In the genomic region with DNA sequence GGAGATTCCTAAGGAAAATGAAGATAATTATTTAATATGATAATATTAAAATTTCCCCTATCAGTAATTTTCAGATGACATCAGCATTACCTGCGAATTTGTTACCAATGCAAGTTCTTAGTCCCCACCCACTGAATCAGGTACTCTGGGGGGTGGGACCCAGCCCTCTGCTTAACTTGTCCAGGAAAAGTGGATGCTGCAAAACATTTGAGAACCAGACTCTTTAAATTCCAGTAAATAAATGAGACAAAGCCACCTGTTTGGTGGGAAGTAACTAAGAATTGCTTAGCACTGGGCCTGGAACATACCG, we compare ENCODE assay signal across 8 cellular contexts. TPM values are rescaled to one million over a fixed set of nuclear protein-coding genes. Genes with fewer than 3 reads are reported as not detected.
A peak's percentile ranks its signal among the peaks of the same experiment; 100 is the strongest.
DNase-seq lines count a peak whose midpoint lies in the region; ATAC-seq, FAIRE-seq and TF ChIP-seq lines count a peak whose summit lies in the region.

No MANE protein-coding gene starts in this region.

- H3K4me3 ChIP-seq in BLaER1 (peak overlapping the region; percentile 95), MG63 (peak overlapping the region; percentile 90), H1 (ENCODE audit: extremely low read depth in 1 of 4, insufficient read depth in 2 of 4, low read depth in 3 of 4, low read length in 4 of 4) (peak overlapping the region; percentile 78 to 93 (median 82); a peak in 7 of 8 replicates), neuronal stem cell (ENCODE audit: low read length in 2 of 2) (peak overlapping the region in 1 of 2 donors; percentile 82)

- TF ChIP-seq RAD21 in H1 (IDR thresholded peaks at IDR 0.05 in 1 of 2, conservative IDR thresholded peaks at IDR 0.05 in 1 of 2; ENCODE audit: low read depth in 2 of 2, low read length in 2 of 2): no peak

- H4K5ac ChIP-seq in H1 (ENCODE audit: insufficient read length, low read depth, low read length): no peak overlapping the region

- TF ChIP-seq POLR2A in H1 (IDR thresholded peaks at IDR 0.05; ENCODE audit: control extremely low read depth in 1 of 2, low read depth in 2 of 2, low read length in 2 of 2): no peak

- peaks cover 33% of the 10 kb centered on the region for H3K36me3 ChIP-seq in BLaER1
- H3K36me3 ChIP-seq in MG63: peaks cover 12% of the 10 kb centered on the region; the same call in 1 of the 2 replicates
- H3K36me3 ChIP-seq in H1 (ENCODE audit: control insufficient read depth in 2 of 4, insufficient read depth in 4 of 4, low read length in 3 of 4): 0 out of 8 replicates have a peak, but pooled peaks cover 0 to 4% (median 0%) of the 10 kb centered on the region in 4 experiments
- H3K36me3 ChIP-seq in neuronal stem cell (replicated peaks in 1 of 2; ENCODE audit: control insufficient read depth in 2 of 2, insufficient read depth in 2 of 2, low read length in 2 of 2): peaks cover 2 to 21% of the 10 kb centered on the region in 2 donors

- TF ChIP-seq CTCF in H1 (IDR thresholded peaks at IDR 0.05; ENCODE audit: control extremely low read depth in 1 of 3, insufficient read depth in 1 of 3, low read depth in 1 of 3, low read length in 3 of 3): no peak

- no peak overlapping the region for H3K9ac ChIP-seq in BLaER1
- no peak overlapping the region for H3K9ac ChIP-seq in H1 (replicated peaks in 1 of 4; ENCODE audit: extremely low read depth in 1 of 4, low read depth in 3 of 4, low read length in 3 of 4)
- no peak overlapping the region for H3K9ac ChIP-seq in neuronal stem cell (ENCODE audit: low read depth, low read length, poor library complexity)

- H3K23me2 ChIP-seq in H1 (ENCODE audit: low read depth, low read length): peaks cover 6% of the 10 kb centered on the region; the same call in 1 of the 2 replicates

- H2AFZ ChIP-seq in H1 (ENCODE audit: low read length) (0 out of 2 replicates have a peak overlapping the region, but pooled peaks have one; percentile 98), neuronal stem cell (ENCODE audit: low read length) (peak overlapping the region; percentile 94)

- no peaks in the 10 kb centered on the region for H3K79me2 ChIP-seq in H1 (ENCODE audit: control insufficient read depth in 1 of 2, insufficient read depth in 2 of 2, low read length in 2 of 2)

- no peak overlapping the region for H2BK15ac ChIP-seq in H1 (ENCODE audit: low read length)
- H2BK15ac ChIP-seq in neuronal stem cell (ENCODE audit: low read length): no peak overlapping the region

- no peaks in the 10 kb centered on the region for H4K20me1 ChIP-seq in BLaER1
- H4K20me1 ChIP-seq in H1 (replicated peaks in 1 of 2; ENCODE audit: control insufficient read depth in 1 of 2, insufficient read depth in 2 of 2, low read length in 2 of 2): no peaks in the 10 kb centered on the region

- H2BK120ac ChIP-seq in H1 (replicated peaks; ENCODE audit: low read depth, low read length) (no peak overlapping the region), neuronal stem cell (ENCODE audit: low read depth, low read length) (no peak overlapping the region)

- H3K4ac ChIP-seq in H1 (replicated peaks; ENCODE audit: insufficient read length, low read depth, low read length) (no peak overlapping the region), neuronal stem cell (ENCODE audit: low read length) (no peak overlapping the region)

- no peak for FAIRE-seq in H1 (lab: Jason Lieb, UNC)

- H2AK5ac ChIP-seq in H1 (ENCODE audit: low read depth, low read length) (no peak overlapping the region), neuronal stem cell (ENCODE audit: low read depth, low read length) (no peak overlapping the region)

- H3K14ac ChIP-seq in H1 (ENCODE audit: insufficient read length) (no peak overlapping the region), neuronal stem cell (ENCODE audit: low read length) (no peak overlapping the region)

- H2BK12ac ChIP-seq in H1 (ENCODE audit: low read depth, low read length) (no peak overlapping the region), neuronal stem cell (ENCODE audit: low read length) (no peak overlapping the region)

- no peak for ATAC-seq in GM18907 (IDR thresholded peaks at IDR 0.05; ENCODE audit: unreplicated experiment)

- CTCF ChIA-PET in H1 (lab: Charles Lee; ENCODE audit: partially characterized antibody): no interaction called here

- DNase-seq in MG63 (no peak), H1 (ENCODE audit: low read depth in 1 of 2, low spot score in 2 of 2) (no peak), neuronal stem cell (ENCODE audit: low spot score) (no peak), activated gamma-delta T cell treated with Interleukin-2 at 50 U/mL for 16 hours (no peak), islet precursor cell (no peak)
- no peak for DNase-seq in effector CD8-positive, alpha-beta T cell (lab: John Stamatoyannopoulos, UW)

- H4K8ac ChIP-seq in H1 (ENCODE audit: extremely low read depth, insufficient read depth, low read length) (no peak overlapping the region), neuronal stem cell (ENCODE audit: low read depth, low read length) (no peak overlapping the region)

- no peak for TF ChIP-seq EP300 in H1 (IDR thresholded peaks at IDR 0.05; ENCODE audit: borderline replicate concordance in 1 of 2, low read depth in 2 of 2, low read length in 2 of 2)

- H2BK20ac ChIP-seq in H1 (ENCODE audit: low read length): no peak overlapping the region

- peaks cover 26% of the 10 kb centered on the region; the same call in 1 of the 2 replicates for H3K9me3 ChIP-seq in BLaER1
- peaks cover 6% of the 10 kb centered on the region for H3K9me3 ChIP-seq in MG63
- peaks cover 0 to 3% of the 10 kb centered on the region in 2 experiments; a peak in 1 of 4 replicates for H3K9me3 ChIP-seq in H1 (ENCODE audit: insufficient read depth in 2 of 2, low read depth in 1 of 2, low read length in 1 of 2)
- peaks cover 12 to 36% of the 10 kb centered on the region in 2 donors for H3K9me3 ChIP-seq in neuronal stem cell (replicated peaks in 1 of 2; ENCODE audit: control insufficient read depth in 2 of 2, insufficient read depth in 1 of 2, low read depth in 1 of 2, low read length in 2 of 2)

- H3K23ac ChIP-seq in H1 (ENCODE audit: insufficient read length) (no peak overlapping the region), neuronal stem cell (ENCODE audit: low read depth, low read length, poor library complexity) (no peak overlapping the region)

- H2BK5ac ChIP-seq in H1 (ENCODE audit: low read depth, low read length) (no peak overlapping the region), neuronal stem cell (ENCODE audit: low read length) (no peak overlapping the region)

- no peak overlapping the region for H3K56ac ChIP-seq in H1 (replicated peaks; ENCODE audit: insufficient read length, low read depth, low read length)

- H3K79me1 ChIP-seq in H1 (ENCODE audit: low read depth, low read length) (no peaks in the 10 kb centered on the region), neuronal stem cell (ENCODE audit: low read depth, low read length) (no peaks in the 10 kb centered on the region)

- no peaks in the 10 kb centered on the region for H3K27me3 ChIP-seq in BLaER1
- no peaks in the 10 kb centered on the region for H3K27me3 ChIP-seq in MG63
- H3K27me3 ChIP-seq in H1 (replicated peaks in 1 of 4; ENCODE audit: control insufficient read depth in 3 of 4, extremely low read depth in 1 of 4, insufficient read depth in 3 of 4, low read length in 3 of 4): peaks cover 0 to 5% (median 2%) of the 10 kb centered on the region in 4 experiments; a peak in 3 of 7 replicates
- H3K27me3 ChIP-seq in neuronal stem cell (ENCODE audit: control insufficient read depth in 3 of 3, insufficient read depth in 3 of 3, low read depth in 1 of 3, low read length in 3 of 3): no peaks in the 10 kb centered on the region

- H3K4me2 ChIP-seq in BLaER1 (peak overlapping the region; percentile 98), H1 (ENCODE audit: insufficient read depth in 1 of 2, low read depth in 2 of 2, low read length in 2 of 2) (peak overlapping the region; percentile 75 to 92), neuronal stem cell (ENCODE audit: insufficient read depth, low read length, poor library complexity, severe bottlenecking) (no peak overlapping the region)

- H3K18ac ChIP-seq in H1 (ENCODE audit: extremely low read depth, low read length) (no peak overlapping the region), neuronal stem cell (ENCODE audit: low read length) (no peak overlapping the region)

- H3K4me1 ChIP-seq in BLaER1 (peaks cover 10% of the 10 kb centered on the region), H1 (replicated peaks in 1 of 4; ENCODE audit: control insufficient read depth in 3 of 4, insufficient read depth in 4 of 4, low read length in 3 of 4) (peaks cover 0 to 4% (median 0%) of the 10 kb centered on the region in 4 experiments; a peak in 1 of 7 replicates), neuronal stem cell (ENCODE audit: control insufficient read depth in 2 of 2, insufficient read depth in 1 of 2, low read depth in 1 of 2, low read length in 2 of 2) (peaks cover 0 to 2% of the 10 kb centered on the region in 2 donors)

- H4K91ac ChIP-seq in H1 (replicated peaks; ENCODE audit: insufficient read length, low read length) (no peak overlapping the region), neuronal stem cell (ENCODE audit: low read depth, low read length, poor library complexity) (no peak overlapping the region)

- H3K27ac ChIP-seq in BLaER1: no peak overlapping the region
- no peak overlapping the region for H3K27ac ChIP-seq in H1 (ENCODE audit: low read depth, low read length)
- H3K27ac ChIP-seq in neuronal stem cell (replicated peaks; ENCODE audit: low read length): no peak overlapping the region

- WGBS in H1 (ENCODE audit: extremely low coverage in 1 of 2, insufficient coverage in 1 of 2, insufficient read length in 1 of 2, insufficient replicate concordance in 2 of 2, low coverage in 1 of 2, low lambda C conversion rate in 2 of 2, missing lambda C conversion rate in 1 of 2), 2 experiments: 59% methylated on average over 2 of the region's 2 CpGs; no CpG with 5 or more reads in 1 of the 2 experiments
- WGBS in neuronal stem cell (ENCODE audit: extremely low coverage in 2 of 2, insufficient read length in 2 of 2, insufficient replicate concordance in 1 of 2), 2 donors: no CpG with 5 or more reads among the region's 2 CpGs

- POLR2A ChIA-PET in H1 (lab: Charles Lee; ENCODE audit: partially characterized antibody): no interaction called here

RNA-seq across cellular contexts. Expression of gene ZNF599, which starts 0.5 kb away (rescaled TPM):
- 4.9 and 12.3 TPM in 2 replicates for total RNA-seq in MG63 (2014; rRNA removed; shearing (Covaris generic); ENCODE audit: low replicate concordance)
- 3.8 and 4.8 TPM in 2 replicates for total RNA-seq in H1 (2021; fragmentation: NEBNext Ultra II Directional; extraction: Animal tissue kit (Norgen Biotek cat#: 25700))
- 5.4 and 6.5 TPM in 2 replicates for polyA plus RNA-seq in H1 (2011; rRNA removed)
- polyA plus RNA-seq in H1 (2011; cell fraction: cytosol; rRNA removed): 4.7 TPM
- polyA plus RNA-seq in H1 (2011; cell fraction: nucleus; rRNA removed): 4.8 TPM
- 2.9 to 3.9 TPM (median 3.3 TPM) in 4 replicates for polyA plus RNA-seq in H1 (2012, experiment 1 of 2)
- polyA plus RNA-seq in H1 (2012, experiment 2 of 2): 2.5 TPM
- 3.3 TPM for polyA plus RNA-seq in H1 (2013, experiment 1 of 2)
- 2.4 TPM for polyA plus RNA-seq in H1 (2013, experiment 2 of 2)
- 1.5 and 2.0 TPM in 2 replicates for polyA minus RNA-seq in H1 (2011; rRNA and poly(A)+ RNA removed)
- 1.7 TPM for polyA minus RNA-seq in H1 (2011; cell fraction: cytosol; rRNA and poly(A)+ RNA removed)
- polyA minus RNA-seq in H1 (2011; cell fraction: nucleus; rRNA and poly(A)+ RNA removed): 3.8 TPM
- 5.9 TPM for polyA plus RNA-seq in neuronal stem cell (2013, experiment 1 of 2)
- polyA plus RNA-seq in neuronal stem cell (2013, experiment 2 of 2): 5.4 TPM

RNA-seq across cellular contexts. Expression of gene ZNF181, which starts 39.5 kb away (rescaled TPM):
- 17.2 and 24.2 TPM in 2 replicates for total RNA-seq in MG63 (2014; rRNA removed; shearing (Covaris generic); ENCODE audit: low replicate concordance)
- total RNA-seq in H1 (2021; fragmentation: NEBNext Ultra II Directional; extraction: Animal tissue kit (Norgen Biotek cat#: 25700)): 7.5 and 8.0 TPM in 2 replicates
- polyA plus RNA-seq in H1 (2011; rRNA removed): 2.1 and 2.8 TPM in 2 replicates
- 7.0 TPM for polyA plus RNA-seq in H1 (2011; cell fraction: cytosol; rRNA removed)
- polyA plus RNA-seq in H1 (2011; cell fraction: nucleus; rRNA removed): 5.1 TPM
- polyA plus RNA-seq in H1 (2012, experiment 1 of 2): 4.8 to 5.2 TPM (median 5.1 TPM) in 4 replicates
- 0.21 TPM for polyA plus RNA-seq in H1 (2012, experiment 2 of 2)
- 5.7 TPM for polyA plus RNA-seq in H1 (2013, experiment 1 of 2)
- 4.9 TPM for polyA plus RNA-seq in H1 (2013, experiment 2 of 2)
- polyA minus RNA-seq in H1 (2011; rRNA and poly(A)+ RNA removed): 3.7 and 7.7 TPM in 2 replicates
- 3.2 TPM for polyA minus RNA-seq in H1 (2011; cell fraction: cytosol; rRNA and poly(A)+ RNA removed)
- 14.9 TPM for polyA minus RNA-seq in H1 (2011; cell fraction: nucleus; rRNA and poly(A)+ RNA removed)
- polyA plus RNA-seq in neuronal stem cell (2013, experiment 1 of 2): 8.5 TPM
- polyA plus RNA-seq in neuronal stem cell (2013, experiment 2 of 2): 8.0 TPM
